ENCODE assay signal across 8 cellular contexts in genomic region chr17:72832306-72832705, GRCh38.
"Had no signal": no experiment of that assay in that cellular context is flagged by ENCODE, and none has a peak within 500 bp of the region (broad histone marks: within the 10 kb centered on the region; RNA-seq: fewer than 3 reads in every experiment).

No MANE protein-coding gene starts in this region.

- H3K9ac ChIP-seq: KMS-11 had no signal

- H3K4me3 Mint-ChIP-seq: IgD-negative memory B cell had no signal

- H3K27ac Mint-ChIP-seq: IgD-negative memory B cell had no signal

- H3K27ac ChIP-seq: HL-60, KMS-11 had no signal

- DNase-seq: IMR-90, KBM-7, KG1 had no signal

- FAIRE-seq: HepG2, HTR-8/SVneo had no signal

- H3K4me2 ChIP-seq: KMS-11 had no signal

- H3K27me3 Mint-ChIP-seq: IgD-negative memory B cell had no signal

- ATAC-seq: HepG2 had no signal

- H3K4me1 Mint-ChIP-seq: IgD-negative memory B cell had no signal
